In the genomic region with DNA sequence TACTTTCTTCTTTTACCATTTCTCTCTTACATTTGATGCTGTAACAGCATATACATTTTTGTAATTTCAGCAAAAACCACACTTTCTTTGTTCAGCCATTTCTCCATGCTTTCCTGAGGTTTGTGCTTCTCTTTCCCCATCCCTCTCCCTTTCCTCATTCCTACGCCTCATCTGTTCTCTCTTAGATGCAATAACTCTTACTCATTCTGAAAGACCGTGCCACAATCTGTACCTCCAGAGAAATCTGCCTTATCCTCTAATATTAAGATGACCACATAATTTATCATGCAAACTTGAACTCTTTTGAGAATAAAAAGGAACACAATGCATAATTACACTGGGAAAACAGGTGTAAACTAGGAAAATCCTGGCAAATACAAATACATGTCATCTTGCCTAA, we compare ENCODE assay signal across 10 cellular contexts.
"Had no signal": no experiment of that assay in that cellular context is flagged by ENCODE, and none has a peak within 500 bp of the region (broad histone marks: within the 10 kb centered on the region; RNA-seq: fewer than 3 reads in every experiment).

No MANE protein-coding gene starts in this region.

- H3K27ac ChIP-seq: GM23248, HL-60 had no signal

- H3K4me1 ChIP-seq: HAP-1 had no signal

- H3K36me3 ChIP-seq: HAP-1 had no signal

- ATAC-seq: HCT116, HepG2 had no signal

- DNase-seq: GM23248, GOT3, H7, HFFc6, KG1 had no signal

- H3K4me3 ChIP-seq: GM23248, HAP-1 had no signal

- H3K36me3 Mint-ChIP-seq: IgD-negative memory B cell had no signal

- H3K27ac Mint-ChIP-seq: HFFc6, IgD-negative memory B cell had no signal

- H3K9me3 ChIP-seq: HAP-1 had no signal

- H3K4me3 Mint-ChIP-seq: HFFc6, IgD-negative memory B cell had no signal

- H3K4me1 Mint-ChIP-seq: IgD-negative memory B cell had no signal
